ENCODE assay signal across 1 cellular context in the genomic region with DNA sequence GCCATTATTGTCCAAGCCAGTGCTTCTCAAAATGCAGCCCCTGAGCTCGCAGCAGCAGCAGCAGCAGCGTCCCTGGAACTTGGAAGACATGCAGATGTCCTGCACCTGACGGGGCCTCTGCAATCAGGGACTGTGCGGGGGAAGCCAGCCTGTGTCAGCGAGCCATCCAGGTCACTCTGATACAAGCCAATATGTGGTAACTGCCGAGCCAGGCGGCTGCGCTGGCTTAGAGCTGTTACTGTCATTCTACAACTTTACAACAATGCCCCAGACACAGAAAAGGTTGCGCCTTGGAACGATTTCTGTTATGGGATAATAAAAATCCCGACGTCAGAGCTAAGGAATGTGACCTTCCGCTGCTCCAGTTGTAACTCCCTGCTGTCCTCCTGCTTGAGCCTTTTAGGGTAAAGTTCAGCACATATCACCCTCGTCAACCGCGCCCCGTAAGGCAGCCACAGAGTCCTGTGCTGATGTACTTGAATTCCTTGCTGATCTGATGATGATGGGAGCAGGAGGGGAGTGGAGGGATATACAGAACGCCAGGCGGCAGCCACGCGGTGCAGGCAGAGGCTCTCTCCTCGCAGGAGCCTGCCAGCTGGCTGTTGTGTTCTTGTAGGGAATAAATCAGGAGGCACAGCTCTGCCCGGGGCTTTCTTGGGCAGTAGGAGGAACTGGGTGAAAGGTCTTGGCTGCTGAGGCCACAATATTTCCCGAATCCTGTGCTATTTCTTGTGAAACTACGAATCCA.
TF ChIP-seq lines count a peak whose summit lies in the region.

No MANE protein-coding gene starts in this region.

TF ChIP-seq in H1, 55 proteins besides CTCF, POLR2A, EP300 and RAD21:
- TF ChIP-seq, protein P1, sequence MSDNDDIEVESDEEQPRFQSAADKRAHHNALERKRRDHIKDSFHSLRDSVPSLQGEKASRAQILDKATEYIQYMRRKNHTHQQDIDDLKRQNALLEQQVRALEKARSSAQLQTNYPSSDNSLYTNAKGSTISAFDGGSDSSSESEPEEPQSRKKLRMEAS (IDR thresholded peaks at IDR 0.05): peak; percentile 83
- TF ChIP-seq EZH2 (IDR thresholded peaks at IDR 0.05; ENCODE audit: low read depth, low read length, severe bottlenecking) (no peak), CTBP2 (IDR thresholded peaks at IDR 0.05; ENCODE audit: borderline replicate concordance, insufficient read depth, insufficient read length, low read length) (no peak), ZNF274 (IDR thresholded peaks at IDR 0.05; ENCODE audit: borderline replicate concordance, extremely low read depth, low read length) (no peak), SIN3A (conservative IDR thresholded peaks at IDR 0.05 in 1 of 2, IDR thresholded peaks at IDR 0.05 in 1 of 2; ENCODE audit: low read depth in 1 of 2, low read length in 2 of 2) (0 out of 4 replicates have a peak, but pooled peaks of 1 of the 2 experiments have one; percentile 25), HDAC2 (IDR thresholded peaks at IDR 0.05; ENCODE audit: borderline replicate concordance in 1 of 2, low read depth in 2 of 2, low read length in 2 of 2) (no peak), BACH1 (IDR thresholded peaks at IDR 0.05; ENCODE audit: low read length) (no peak), JUN (IDR thresholded peaks at IDR 0.05; ENCODE audit: low read depth, low read length) (0 out of 2 replicates have a peak, but pooled peaks have one; percentile 52), POU5F1 (IDR thresholded peaks at IDR 0.05; ENCODE audit: low read depth, low read length) (no peak), BCL11A (IDR thresholded peaks at IDR 0.05; ENCODE audit: low read depth in 2 of 2, low read length in 2 of 2) (no peak), TBP (IDR thresholded peaks at IDR 0.05; ENCODE audit: low read depth, low read length) (no peak), SRF (IDR thresholded peaks at IDR 0.05; ENCODE audit: low read depth, low read length) (peak; percentile 77), SIRT6 (IDR thresholded peaks at IDR 0.05; ENCODE audit: low read length) (no peak), NANOG (IDR thresholded peaks at IDR 0.05; ENCODE audit: insufficient read depth, low read depth, low read length, poor library complexity, severe bottlenecking) (no peak), NRF1 (IDR thresholded peaks at IDR 0.05; ENCODE audit: low read depth, low read length) (no peak), TAF1 (IDR thresholded peaks at IDR 0.05; ENCODE audit: low read depth, low read length) (no peak), HDAC6 (IDR thresholded peaks at IDR 0.05; ENCODE audit: low read depth, low read length) (no peak), CREB1 (IDR thresholded peaks at IDR 0.05) (peak; percentile 34; the same call in 1 of the 2 replicates), SAP30 (IDR thresholded peaks at IDR 0.05; ENCODE audit: insufficient read depth, insufficient replicate concordance, low read length) (no peak), RNF2 (IDR thresholded peaks at IDR 0.05; ENCODE audit: borderline replicate concordance, low read depth, low read length, missing control alignments, poor library complexity, severe bottlenecking) (no peak), TEAD4 (IDR thresholded peaks at IDR 0.05; ENCODE audit: low read depth, low read length) (peak; percentile 37; the same call in 1 of the 2 replicates), CBX8 (IDR thresholded peaks at IDR 0.05; ENCODE audit: borderline replicate concordance, low read depth, low read length) (no peak), EGR1 (IDR thresholded peaks at IDR 0.05; ENCODE audit: borderline replicate concordance, low read depth, low read length) (no peak), CEBPB (IDR thresholded peaks at IDR 0.05; ENCODE audit: low read depth, low read length) (no peak), SP1 (IDR thresholded peaks at IDR 0.05; ENCODE audit: low read depth, low read length) (0 out of 2 replicates have a peak, but pooled peaks have one; percentile 31), PHF8 (conservative IDR thresholded peaks at IDR 0.05; ENCODE audit: low read depth, low read length) (no peak), RBBP5 (IDR thresholded peaks at IDR 0.05; ENCODE audit: borderline replicate concordance, low read depth, low read length) (0 out of 2 replicates have a peak, but pooled peaks have one; percentile 34), KDM1A (IDR thresholded peaks at IDR 0.05; ENCODE audit: borderline replicate concordance, low read length) (no peak), TAF7 (optimal IDR thresholded peaks at IDR 0.05; ENCODE audit: borderline replicate concordance, low read depth, low read length) (peak; percentile 40)
- TF ChIP-seq, protein P2, sequence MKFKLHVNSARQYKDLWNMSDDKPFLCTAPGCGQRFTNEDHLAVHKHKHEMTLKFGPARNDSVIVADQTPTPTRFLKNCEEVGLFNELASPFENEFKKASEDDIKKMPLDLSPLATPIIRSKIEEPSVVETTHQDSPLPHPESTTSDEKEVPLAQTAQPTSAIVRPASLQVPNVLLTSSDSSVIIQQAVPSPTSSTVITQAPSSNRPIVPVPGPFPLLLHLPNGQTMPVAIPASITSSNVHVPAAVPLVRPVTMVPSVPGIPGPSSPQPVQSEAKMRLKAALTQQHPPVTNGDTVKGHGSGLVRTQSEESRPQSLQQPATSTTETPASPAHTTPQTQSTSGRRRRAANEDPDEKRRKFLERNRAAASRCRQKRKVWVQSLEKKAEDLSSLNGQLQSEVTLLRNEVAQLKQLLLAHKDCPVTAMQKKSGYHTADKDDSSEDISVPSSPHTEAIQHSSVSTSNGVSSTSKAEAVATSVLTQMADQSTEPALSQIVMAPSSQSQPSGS (IDR thresholded peaks at IDR 0.05; ENCODE audit: low read length): peak; percentile 91; the same call in 1 of the 2 replicates
- TF ChIP-seq, protein P3, sequence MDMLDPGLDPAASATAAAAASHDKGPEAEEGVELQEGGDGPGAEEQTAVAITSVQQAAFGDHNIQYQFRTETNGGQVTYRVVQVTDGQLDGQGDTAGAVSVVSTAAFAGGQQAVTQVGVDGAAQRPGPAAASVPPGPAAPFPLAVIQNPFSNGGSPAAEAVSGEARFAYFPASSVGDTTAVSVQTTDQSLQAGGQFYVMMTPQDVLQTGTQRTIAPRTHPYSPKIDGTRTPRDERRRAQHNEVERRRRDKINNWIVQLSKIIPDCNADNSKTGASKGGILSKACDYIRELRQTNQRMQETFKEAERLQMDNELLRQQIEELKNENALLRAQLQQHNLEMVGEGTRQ (IDR thresholded peaks at IDR 0.05; ENCODE audit: low read length): no peak
- TF ChIP-seq, protein P4, sequence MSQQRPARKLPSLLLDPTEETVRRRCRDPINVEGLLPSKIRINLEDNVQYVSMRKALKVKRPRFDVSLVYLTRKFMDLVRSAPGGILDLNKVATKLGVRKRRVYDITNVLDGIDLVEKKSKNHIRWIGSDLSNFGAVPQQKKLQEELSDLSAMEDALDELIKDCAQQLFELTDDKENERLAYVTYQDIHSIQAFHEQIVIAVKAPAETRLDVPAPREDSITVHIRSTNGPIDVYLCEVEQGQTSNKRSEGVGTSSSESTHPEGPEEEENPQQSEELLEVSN (IDR thresholded peaks at IDR 0.05): peak; percentile 85
